11 cellular contexts compared by ENCODE assay signal in genomic region chr21:33026299-33026858, GRCh38.
DNase-seq lines count a peak whose midpoint lies in the region; ATAC-seq and TF ChIP-seq lines count a peak whose summit lies in the region.
"Had no signal": no experiment of that assay in that cellular context is flagged by ENCODE, and none has a peak within 500 bp of the region (broad histone marks: within the 10 kb centered on the region; RNA-seq: fewer than 3 reads in every experiment).

No MANE protein-coding gene starts in this region.

- no peaks in the 10 kb centered on the region for H3K36me3 ChIP-seq in neuron (ENCODE audit: insufficient read depth, low read length)
- H3K36me3 ChIP-seq: gastrocnemius medialis, upper lobe of left lung had no signal

- in situ Hi-C loops in KBM-7 (cut with MboI; ENCODE audit: low pct_unique_long_range_greater_than_20kb, low sequenced_read_pairs), result no loop called here

- no peaks in the 10 kb centered on the region for H3K4me1 ChIP-seq in neuron (ENCODE audit: insufficient read depth, low read length)

- POLR2A ChIA-PET in RWPE1 (lab: Yijun Ruan, JAX; ENCODE audit: low non-redundant PET), result no interaction called here

- H3K9me3 ChIP-seq in neuron (ENCODE audit: low read length), result peaks cover 2% of the 10 kb centered on the region
- H3K9me3 ChIP-seq: gastrocnemius medialis, upper lobe of left lung had no signal

- no peak for ATAC-seq in HG03159 (IDR thresholded peaks at IDR 0.05; ENCODE audit: unreplicated experiment)
- ATAC-seq: gastrocnemius medialis, left ventricle myocardium superior had no signal

- H3K4me3 ChIP-seq in neuron (ENCODE audit: low read length), result peak overlapping the region; percentile 39

- CTCF ChIA-PET in RWPE1 (lab: Yijun Ruan, JAX), result no interaction called here

- peak overlapping the region; percentile 64 for H2AFZ ChIP-seq in neuron (ENCODE audit: low read depth, low read length)

- no peak for TF ChIP-seq CTCF in RWPE1 (conservative IDR thresholded peaks at IDR 0.05; ENCODE audit: low read depth)

- H3K27ac ChIP-seq in cingulate gyrus (ENCODE audit: low read depth, low read length) (peak overlapping the region; percentile 76), RWPE1 (no peak overlapping the region)
- H3K27ac ChIP-seq: gastrocnemius medialis, upper lobe of left lung had no signal

- DNase-seq in SIG-M5 treated with dmso at 0.1 percent for 504 hours (lab: John Stamatoyannopoulos, UW; ENCODE audit: unreplicated experiment), result peak; percentile 39
- no peak for DNase-seq in SIG-M5 (lab: John Stamatoyannopoulos, UW)
- peak; percentile 83 for DNase-seq in KBM-7
- DNase-seq in RWPE1 (ENCODE audit: low spot score), result no peak
- DNase-seq in amygdala (lab: John Stamatoyannopoulos, UW), result no peak
- DNase-seq: gastrocnemius medialis, left ventricle myocardium superior had no signal

- H3K27me3 ChIP-seq in neuron (ENCODE audit: insufficient read depth, low read length), result peaks cover 94% of the 10 kb centered on the region

Comparison
In these comparisons a context has a peak if more than half of its experiments do, and no peak if none do; other contexts are left out.
1. DNase-seq: peak in SIG-M5 treated with dmso at 0.1 percent for 504 hours (single experiment) and KBM-7 (single experiment); none in SIG-M5 (single experiment), RWPE1 (single experiment) and amygdala (0 of 56).